Comparison of ENCODE assay signal across 9 cellular contexts in the genomic region with DNA sequence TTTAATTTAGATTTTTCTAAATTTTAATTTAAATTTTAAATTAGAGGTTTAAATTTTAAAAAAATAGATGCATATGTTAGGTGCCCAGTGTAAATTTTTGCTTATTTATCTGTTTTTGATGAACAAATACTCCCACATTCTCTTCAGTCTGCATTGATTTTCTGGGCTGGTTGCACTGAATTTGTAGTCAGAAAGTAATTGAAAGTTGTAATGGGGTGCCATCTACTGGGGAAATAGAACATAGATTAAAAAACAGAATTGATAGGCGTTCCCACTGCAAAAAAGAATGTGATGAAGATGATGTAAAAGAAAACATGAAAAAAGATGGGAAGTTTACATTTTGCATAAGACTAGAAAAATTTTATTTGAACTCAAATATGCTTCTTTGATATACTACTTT. TPM values are rescaled to one million over a fixed set of nuclear protein-coding genes. Genes with fewer than 3 reads are reported as not detected.
DNase-seq lines count a peak whose midpoint lies in the region; ATAC-seq and TF ChIP-seq lines count a peak whose summit lies in the region.
"Had no signal": no experiment of that assay in that cellular context is flagged by ENCODE, and none has a peak within 500 bp of the region (broad histone marks: within the 10 kb centered on the region; RNA-seq: fewer than 3 reads in every experiment).

No MANE protein-coding gene starts in this region.

- DNase-seq in AG08395 (ENCODE audit: low spot score) (peak; percentile 62), NCI-H1930 (lab: John Stamatoyannopoulos, UW) (peak; percentile 38 to 51), astrocyte of the cerebellum (ENCODE audit: low read depth) (peak; percentile 39), left kidney (ENCODE audit: low read depth, low spot score) (peak; percentile 78), omental fat pad (ENCODE audit: low spot score) (no peak)
- DNase-seq in activated T-helper 1 cell treated with anti-CD3 and anti-CD28 coated beads, Interleukin-12 subunit alpha, Interleukin-12 subunit beta, Interleukin-2, Interleukin-4 antibody, amounts not matched to agents 30 ng/mL and 10 ng/mL and 1 ng/mL, durations not matched to agents 14 hours and 24 hours and 36 hours (ENCODE audit: low spot score) = no peak

- no peaks in the 10 kb centered on the region for H3K36me3 Mint-ChIP-seq in activated T-helper 1 cell treated with anti-CD3 and anti-CD28 coated beads, Interleukin-12 subunit alpha, Interleukin-12 subunit beta, Interleukin-2, Interleukin-4 antibody, amounts not matched to agents 30 ng/mL and 10 ng/mL and 1 ng/mL, durations not matched to agents 14 hours and 24 hours and 36 hours (ENCODE audit: low read depth)

- H3K4me1 Mint-ChIP-seq in activated T-helper 1 cell treated with anti-CD3 and anti-CD28 coated beads, Interleukin-12 subunit alpha, Interleukin-12 subunit beta, Interleukin-2, Interleukin-4 antibody, amounts not matched to agents 30 ng/mL and 10 ng/mL and 1 ng/mL, durations not matched to agents 14 hours and 24 hours and 36 hours (ENCODE audit: low read depth) = no peaks in the 10 kb centered on the region

- in situ Hi-C loops in astrocyte of the cerebellum (cut with HindIII; ENCODE audit: low sequenced_read_pairs) = no loop called here

- no peak overlapping the region for H3K27ac Mint-ChIP-seq in activated T-helper 1 cell treated with anti-CD3 and anti-CD28 coated beads, Interleukin-12 subunit alpha, Interleukin-12 subunit beta, Interleukin-2, Interleukin-4 antibody, amounts not matched to agents 30 ng/mL and 10 ng/mL and 1 ng/mL, durations not matched to agents 14 hours and 24 hours and 36 hours
- H3K27ac Mint-ChIP-seq: dendritic cell treated with granulocyte-macrophage colony-stimulating factor and Interleukin-4, amounts not matched to agents 40 ng/mL and 50 ng/mL, for 4 days had no signal

- TF ChIP-seq CTCF in astrocyte of the cerebellum (IDR thresholded peaks at IDR 0.05; ENCODE audit: low read depth, low read length, missing control alignments) (peak; percentile 44), omental fat pad (IDR thresholded peaks at IDR 0.05) (no peak)

- H3K4me3 ChIP-seq in astrocyte of the cerebellum (ENCODE audit: low read depth, low read length) = no peak overlapping the region

- ATAC-seq in GM18868 (IDR thresholded peaks at IDR 0.05; ENCODE audit: unreplicated experiment) (peak; percentile 51), omental fat pad (ENCODE audit: low FRiP score) (no peak), GM18873 (IDR thresholded peaks at IDR 0.05; ENCODE audit: low FRiP score, unreplicated experiment) (no peak)

- H3K9me3 Mint-ChIP-seq in activated T-helper 1 cell treated with anti-CD3 and anti-CD28 coated beads, Interleukin-12 subunit alpha, Interleukin-12 subunit beta, Interleukin-2, Interleukin-4 antibody, amounts not matched to agents 30 ng/mL and 10 ng/mL and 1 ng/mL, durations not matched to agents 14 hours and 24 hours and 36 hours = no peaks in the 10 kb centered on the region
- H3K9me3 Mint-ChIP-seq: dendritic cell treated with granulocyte-macrophage colony-stimulating factor and Interleukin-4, amounts not matched to agents 40 ng/mL and 50 ng/mL, for 4 days had no signal

- no peak overlapping the region for H3K4me3 Mint-ChIP-seq in activated T-helper 1 cell treated with anti-CD3 and anti-CD28 coated beads, Interleukin-12 subunit alpha, Interleukin-12 subunit beta, Interleukin-2, Interleukin-4 antibody, amounts not matched to agents 30 ng/mL and 10 ng/mL and 1 ng/mL, durations not matched to agents 14 hours and 24 hours and 36 hours
- H3K4me3 Mint-ChIP-seq: dendritic cell treated with granulocyte-macrophage colony-stimulating factor and Interleukin-4, amounts not matched to agents 40 ng/mL and 50 ng/mL, for 4 days had no signal

- intact Hi-C loops in activated T-helper 1 cell treated with anti-CD3 and anti-CD28 coated beads, Interleukin-12 subunit alpha, Interleukin-12 subunit beta, Interleukin-2, Interleukin-4 antibody, amounts not matched to agents 30 ng/mL and 10 ng/mL and 1 ng/mL, durations not matched to agents 14 hours and 24 hours and 36 hours (cut with micrococcal nuclease) = no loop called here

- peaks cover 3% of the 10 kb centered on the region for H3K27me3 Mint-ChIP-seq in activated T-helper 1 cell treated with anti-CD3 and anti-CD28 coated beads, Interleukin-12 subunit alpha, Interleukin-12 subunit beta, Interleukin-2, Interleukin-4 antibody, amounts not matched to agents 30 ng/mL and 10 ng/mL and 1 ng/mL, durations not matched to agents 14 hours and 24 hours and 36 hours (ENCODE audit: insufficient read depth)
- H3K27me3 Mint-ChIP-seq: dendritic cell treated with granulocyte-macrophage colony-stimulating factor and Interleukin-4, amounts not matched to agents 40 ng/mL and 50 ng/mL, for 4 days had no signal

RNA-seq across cellular contexts. Expression of gene CCDC85A, which starts 51.7 kb away (rescaled TPM):
- total RNA-seq in omental fat pad = 10 to 100 TPM in 2 of 4 donors, 1 to 10 TPM in 2; 4.5 to 46.0 (median 9.1) TPM
- not detected in 2 replicates for total RNA-seq in activated T-helper 1 cell treated with anti-CD3 and anti-CD28 coated beads, Interleukin-12 subunit alpha, Interleukin-12 subunit beta, Interleukin-2, Interleukin-4 antibody, amounts not matched to agents 30 ng/mL and 10 ng/mL and 1 ng/mL, durations not matched to agents 14 hours and 24 hours and 36 hours

Comparison
In these comparisons a context has a peak if more than half of its experiments do, and no peak if none do; other contexts are left out.
1. DNase-seq: peak in AG08395 (single experiment), NCI-H1930 (2 of 2), astrocyte of the cerebellum (single experiment) and left kidney (single experiment); none in omental fat pad (single experiment) and activated T-helper 1 cell treated with anti-CD3 and anti-CD28 coated beads, Interleukin-12 subunit alpha, Interleukin-12 subunit beta, Interleukin-2, Interleukin-4 antibody, amounts not matched to agents 30 ng/mL and 10 ng/mL and 1 ng/mL, durations not matched to agents 14 hours and 24 hours and 36 hours (single experiment).